Comparison of ENCODE assay signal across 8 cellular contexts in genomic region chr4:4248036-4248884, GRCh38. TPM values are rescaled to one million over a fixed set of nuclear protein-coding genes. Genes with fewer than 3 reads are reported as not detected.
DNase-seq lines count a peak whose midpoint lies in the region; ATAC-seq and TF ChIP-seq lines count a peak whose summit lies in the region.

A gene with protein sequence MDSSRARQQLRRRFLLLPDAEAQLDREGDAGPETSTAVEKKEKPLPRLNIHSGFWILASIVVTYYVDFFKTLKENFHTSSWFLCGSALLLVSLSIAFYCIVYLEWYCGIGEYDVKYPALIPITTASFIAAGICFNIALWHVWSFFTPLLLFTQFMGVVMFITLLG (minus strand): TSS chr4:4248223. CDS start chr4:4248202, 21 bp downstream.

- H3K4me3 Mint-ChIP-seq in CD14-positive monocyte, result peak within 1 kb of the TSS; percentile 90 to 95

- H3K9me3 Mint-ChIP-seq in CD14-positive monocyte, result peaks cover 0 to 2% (median 0%) of the 10 kb centered on the region in 7 donors

- peak within 1 kb of the TSS; percentile 86 to 97 for H3K9ac ChIP-seq in liver (ENCODE audit: low read depth in 1 of 2, low read length in 2 of 2)

- H3K27ac ChIP-seq in liver (ENCODE audit: low read depth in 1 of 2, low read length in 2 of 2), result peak within 1 kb of the TSS; percentile 77 to 90

- no peak for TF ChIP-seq CTCF in CD14-positive monocyte (IDR thresholded peaks at IDR 0.05)
- TF ChIP-seq CTCF in liver (IDR thresholded peaks at IDR 0.05; ENCODE audit: low read depth, low read length, missing input control), result peak; percentile 18

- peak within 1 kb of the TSS; percentile 98 to 100 (median 99) for H3K27ac Mint-ChIP-seq in CD14-positive monocyte

- no peaks in the 10 kb centered on the region for H3K9me3 ChIP-seq in liver (ENCODE audit: control insufficient read depth in 4 of 4, low read length in 3 of 4)

- intact Hi-C loops in CD14-positive monocyte (cut with micrococcal nuclease), result loop anchor here (2.0 to 5.0 kb wide), 2 partner anchors 43 to 44 kb away; partner anchors contain the start of genes LYAR (in 2 of the 2) and ZBTB49 (in 2 of the 2)

- H3K27me3 Mint-ChIP-seq in CD14-positive monocyte (ENCODE audit: low read depth in 3 of 3), result peaks cover 4 to 14% (median 5%) of the 10 kb centered on the region in 3 donors

- H3K36me3 Mint-ChIP-seq in CD14-positive monocyte, result peaks cover 27 to 28% of the 10 kb centered on the region in 2 donors

- peak within 1 kb of the TSS; percentile 80 to 86 (median 83) for H3K4me3 ChIP-seq in liver (ENCODE audit: low read depth in 1 of 3, low read length in 3 of 3)

- H3K36me3 ChIP-seq in liver (ENCODE audit: control insufficient read depth in 4 of 4, insufficient read depth in 3 of 4, low read depth in 1 of 4, low read length in 3 of 4), result peaks cover 3 to 21% (median 15%) of the 10 kb centered on the region in 4 donors

- WGBS in liver, result under 1% methylated on average over 62 of the region's 62 CpGs

- H3K27me3 ChIP-seq in liver (ENCODE audit: control insufficient read depth in 4 of 4, insufficient read depth in 4 of 4, low read length in 3 of 4), result no peaks in the 10 kb centered on the region

- DNase-seq in CD14-positive monocyte (ENCODE audit: low spot score) (peak; percentile 92), NCI-H774 (lab: John Stamatoyannopoulos, UW) (peak; percentile 89), dermis microvascular lymphatic vessel endothelial cell (ENCODE audit: low read depth in 2 of 2) (peak; percentile 86 to 94)
- peak; percentile 90 to 93 for DNase-seq in activated CD4-positive, alpha-beta T cell treated with anti-CD3 and anti-CD28 coated beads, Interleukin-2, amount 50 U/mL, for 48 hours
- peak; percentile 94 for DNase-seq in stimulated activated CD4-positive, alpha-beta T cell treated with anti-CD3 and anti-CD28 coated beads, Interleukin-4, amount 100 ng/mL, for 24 hours

- peaks cover 6 to 22% (median 17%) of the 10 kb centered on the region in 4 donors for H3K4me1 ChIP-seq in liver (ENCODE audit: control insufficient read depth in 4 of 4, insufficient read depth in 4 of 4, low read length in 3 of 4)

- peaks cover 20% of the 10 kb centered on the region for H3K4me1 Mint-ChIP-seq in CD14-positive monocyte

- TF ChIP-seq RAD21 in liver (IDR thresholded peaks at IDR 0.05), result peak in 1 of 2 donors; percentile 8

- peak; percentile 96 for ATAC-seq in GM19351 (IDR thresholded peaks at IDR 0.05; ENCODE audit: unreplicated experiment)
- ATAC-seq in HG03521 (IDR thresholded peaks at IDR 0.05; ENCODE audit: unreplicated experiment), result peak; percentile 94

TF ChIP-seq in liver, 16 proteins besides CTCF, POLR2A, EP300 and RAD21:
- TF ChIP-seq FOXA2 (IDR thresholded peaks at IDR 0.05) (no peak), EGR1 (IDR thresholded peaks at IDR 0.05; ENCODE audit: low read depth in 2 of 2) (peak in 1 of 2 donors; percentile 30), HNF4A (conservative IDR thresholded peaks at IDR 0.05) (peak in 1 of 2 donors; percentile 33), REST (IDR thresholded peaks at IDR 0.05) (peak; percentile 76), RXRA (IDR thresholded peaks at IDR 0.05) (peak; percentile 36 to 39), NR2F2 (IDR thresholded peaks at IDR 0.05) (peak; percentile 27), JUND (IDR thresholded peaks at IDR 0.05) (peak in 1 of 2 donors; percentile 58), SP1 (IDR thresholded peaks at IDR 0.05) (peak; percentile 62), YY1 (IDR thresholded peaks at IDR 0.05) (peak; percentile 98), GABPA (IDR thresholded peaks at IDR 0.05 in 1 of 2, conservative IDR thresholded peaks at IDR 0.05 in 1 of 2) (peak; percentile 89 to 97), TAF1 (conservative IDR thresholded peaks at IDR 0.05) (peak; percentile 87), FOXA1 (IDR thresholded peaks at IDR 0.05) (no peak), ATF3 (IDR thresholded peaks at IDR 0.05) (no peak), HNF4G (IDR thresholded peaks at IDR 0.05) (no peak)
- TF ChIP-seq, protein P1, sequence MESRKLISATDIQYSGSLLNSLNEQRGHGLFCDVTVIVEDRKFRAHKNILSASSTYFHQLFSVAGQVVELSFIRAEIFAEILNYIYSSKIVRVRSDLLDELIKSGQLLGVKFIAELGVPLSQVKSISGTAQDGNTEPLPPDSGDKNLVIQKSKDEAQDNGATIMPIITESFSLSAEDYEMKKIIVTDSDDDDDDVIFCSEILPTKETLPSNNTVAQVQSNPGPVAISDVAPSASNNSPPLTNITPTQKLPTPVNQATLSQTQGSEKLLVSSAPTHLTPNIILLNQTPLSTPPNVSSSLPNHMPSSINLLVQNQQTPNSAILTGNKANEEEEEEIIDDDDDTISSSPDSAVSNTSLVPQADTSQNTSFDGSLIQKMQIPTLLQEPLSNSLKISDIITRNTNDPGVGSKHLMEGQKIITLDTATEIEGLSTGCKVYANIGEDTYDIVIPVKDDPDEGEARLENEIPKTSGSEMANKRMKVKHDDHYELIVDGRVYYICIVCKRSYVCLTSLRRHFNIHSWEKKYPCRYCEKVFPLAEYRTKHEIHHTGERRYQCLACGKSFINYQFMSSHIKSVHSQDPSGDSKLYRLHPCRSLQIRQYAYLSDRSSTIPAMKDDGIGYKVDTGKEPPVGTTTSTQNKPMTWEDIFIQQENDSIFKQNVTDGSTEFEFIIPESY (IDR thresholded peaks at IDR 0.05), result peak; percentile 70
- TF ChIP-seq, protein P2, sequence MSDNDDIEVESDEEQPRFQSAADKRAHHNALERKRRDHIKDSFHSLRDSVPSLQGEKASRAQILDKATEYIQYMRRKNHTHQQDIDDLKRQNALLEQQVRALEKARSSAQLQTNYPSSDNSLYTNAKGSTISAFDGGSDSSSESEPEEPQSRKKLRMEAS (IDR thresholded peaks at IDR 0.05), result peak; percentile 61

RNA-seq across cellular contexts. Expression of the gene that starts here (rescaled TPM):
- polyA plus RNA-seq in CD14-positive monocyte, result 10 to 100 TPM; 29.7 to 35.1 TPM
- total RNA-seq in dermis microvascular lymphatic vessel endothelial cell, result 15.0 and 16.4 TPM in 2 replicates
- total RNA-seq in liver, result 10 to 100 TPM in 1 of 2 donors, 1 to 10 TPM in 1; 7.6 to 11.3 TPM
- 1 to 10 TPM; 9.1 to 9.2 TPM for polyA plus RNA-seq in liver

Comparison
In these comparisons a context has a peak if more than half of its experiments do, and no peak if none do; other contexts are left out.
1. Peak in every context shown above with its lines: DNase-seq, ATAC-seq, H3K4me3 ChIP-seq and H3K27ac ChIP-seq.